8 cellular contexts compared by ENCODE assay signal in the genomic region with DNA sequence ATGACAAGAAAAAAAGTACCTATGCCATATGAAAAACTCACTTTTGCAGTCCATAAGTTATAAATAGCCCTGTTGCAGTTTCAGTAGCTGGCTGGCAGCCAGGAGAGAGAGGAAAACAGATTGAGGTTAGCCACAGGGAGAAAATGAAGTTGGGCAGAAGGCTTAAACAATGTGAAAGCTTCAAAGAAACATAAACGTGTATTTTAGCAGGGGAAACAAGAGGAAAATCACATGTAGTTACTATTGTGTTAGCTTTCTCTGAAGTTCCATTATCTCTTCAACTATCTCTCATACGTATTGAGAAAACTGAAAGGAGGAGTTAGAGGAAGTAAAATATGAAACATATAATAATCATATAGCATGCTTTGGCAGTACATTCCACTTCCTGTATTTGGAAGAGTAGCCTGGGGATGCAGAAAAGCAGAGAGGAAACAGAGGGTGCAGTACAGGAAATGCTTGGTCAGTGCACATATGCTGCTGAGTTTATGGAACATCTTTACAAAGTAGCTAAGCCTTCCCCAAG.
DNase-seq lines count a peak whose midpoint lies in the region; ATAC-seq and TF ChIP-seq lines count a peak whose summit lies in the region.

No MANE protein-coding gene starts in this region.

- TF ChIP-seq CTCF in GM20000 (IDR thresholded peaks at IDR 0.05; ENCODE audit: extremely low read depth, missing control alignments): no peak

- 17 to 18% methylated on average over 2 of the region's 2 CpGs for WGBS in GM23248 (ENCODE audit: low coverage in 1 of 2, low lambda C conversion rate in 2 of 2, missing lambda C conversion rate in 2 of 2), 2 experiments

- no peaks in the 10 kb centered on the region for H3F3A ChIP-seq in GM23248 (ENCODE audit: insufficient read depth)

- no peak overlapping the region for H3K9ac ChIP-seq in GM23248

- no peaks in the 10 kb centered on the region for H3K9me3 ChIP-seq in GM23248 (ENCODE audit: low read depth)

- H3K9me2 ChIP-seq in GM23248 (ENCODE audit: insufficient read depth): no peaks in the 10 kb centered on the region

- H3K27ac ChIP-seq in GM23248: no peak overlapping the region

- H4K20me1 ChIP-seq in GM23248 (ENCODE audit: insufficient read depth): no peaks in the 10 kb centered on the region

- peak; percentile 12 for DNase-seq in ELR (ENCODE audit: low read depth)
- peak; percentile 8 for DNase-seq in GM20000 (ENCODE audit: low spot score)
- peak; percentile 58 for DNase-seq in UCSD-AML1 (lab: John Stamatoyannopoulos, UW; ENCODE audit: unreplicated experiment)
- DNase-seq in fibroblast of peridontal ligament (ENCODE audit: extremely low read depth): peak; percentile 81
- DNase-seq in stimulated activated CD4-positive, alpha-beta T cell treated with anti-CD3 and anti-CD28 coated beads, Interleukin-12 subunit alpha, Interleukin-12 subunit beta, amount 100 ng/mL, for 48 hours (ENCODE audit: low read depth in 2 of 3, low spot score in 1 of 3): peak; percentile 8 to 20 (median 19)
- no peak for DNase-seq in RKO (ENCODE audit: low spot score)
- no peak for DNase-seq in GM23248

- no peaks in the 10 kb centered on the region for H3K79me2 ChIP-seq in GM23248 (ENCODE audit: insufficient read depth)

- H3K4me3 ChIP-seq in GM23248: no peak overlapping the region

- H2AFZ ChIP-seq in GM23248: no peak overlapping the region

- H3K4me2 ChIP-seq in GM23248 (ENCODE audit: unreplicated experiment): no peak overlapping the region

- in situ Hi-C loops in GM23248 (cut with MboI): no loop called here

- H3K4me1 ChIP-seq in GM23248 (ENCODE audit: insufficient read depth): no peaks in the 10 kb centered on the region

- H3K27me3 ChIP-seq in GM23248 (replicated peaks; ENCODE audit: insufficient read depth): no peaks in the 10 kb centered on the region

- ATAC-seq in HG03558 (IDR thresholded peaks at IDR 0.05; ENCODE audit: extremely low read depth, unreplicated experiment): peak; percentile 57

- no peaks in the 10 kb centered on the region for H3K36me3 ChIP-seq in GM23248 (ENCODE audit: low read depth)

Comparison
In these comparisons a context has a peak if more than half of its experiments do, and no peak if none do; other contexts are left out.
1. DNase-seq: peak in ELR (single experiment), GM20000 (single experiment), UCSD-AML1 (single experiment), fibroblast of peridontal ligament (single experiment) and stimulated activated CD4-positive, alpha-beta T cell treated with anti-CD3 and anti-CD28 coated beads, Interleukin-12 subunit alpha, Interleukin-12 subunit beta, amount 100 ng/mL, for 48 hours (3 of 3); none in RKO (single experiment) and GM23248 (single experiment).